In genomic region chr9:98873535-98874432, GRCh38 we compare ENCODE assay signal across 13 cellular contexts.
DNase-seq lines count a peak whose midpoint lies in the region; ATAC-seq lines count a peak whose summit lies in the region.
"Had no signal": no experiment of that assay in that cellular context is flagged by ENCODE, and none has a peak within 500 bp of the region (broad histone marks: within the 10 kb centered on the region; RNA-seq: fewer than 3 reads in every experiment).

No MANE protein-coding gene starts in this region.

- no peaks in the 10 kb centered on the region for H3K36me3 ChIP-seq in subcutaneous abdominal adipose tissue (ENCODE audit: control insufficient read depth in 5 of 5, insufficient read depth in 5 of 5, low read length in 5 of 5)

- POLR2A ChIA-PET in T-cell (lab: Charles Lee), result no interaction called here

- no peak overlapping the region for H3K4me3 Mint-ChIP-seq in T-cell
- H3K4me3 Mint-ChIP-seq: activated CD8-positive, alpha-beta memory T cell treated with anti-CD3 and anti-CD28 coated beads, Interleukin-2, amount 10 ng/mL, durations not matched to agents 7 days and 5 days; CD4-positive, alpha-beta memory T cell; immature natural killer cell; natural killer cell had no signal

- peaks cover 15 to 19% of the 10 kb centered on the region in 2 donors for H3K27me3 Mint-ChIP-seq in T-cell

- H3K27me3 ChIP-seq in subcutaneous abdominal adipose tissue (ENCODE audit: control insufficient read depth in 5 of 5, insufficient read depth in 4 of 5, low read length in 5 of 5), result no peaks in the 10 kb centered on the region

- H3K4me3 ChIP-seq in subcutaneous abdominal adipose tissue (ENCODE audit: low read depth in 1 of 5, low read length in 5 of 5), result no peak overlapping the region

- CTCF ChIA-PET in T-cell (lab: Charles Lee), result interaction anchor here in 1 of 2 donors (0.5 kb wide), 1 partner anchor 27 kb away, joined by 4 read pairs; no protein-coding TSS in a partner anchor

- H3K27ac ChIP-seq in subcutaneous abdominal adipose tissue (ENCODE audit: low read depth, low read length), result peak overlapping the region; percentile 16

- no peak overlapping the region for H3K9ac ChIP-seq in subcutaneous abdominal adipose tissue (ENCODE audit: low read length in 5 of 5)

- H3K9me3 Mint-ChIP-seq in T-cell, result peaks cover 0 to 4% (median 0%) of the 10 kb centered on the region in 3 donors
- H3K9me3 Mint-ChIP-seq: natural killer cell had no signal

- H3K27ac Mint-ChIP-seq in T-cell, result no peak overlapping the region
- H3K27ac Mint-ChIP-seq: activated CD8-positive, alpha-beta memory T cell treated with anti-CD3 and anti-CD28 coated beads, Interleukin-2, amount 10 ng/mL, durations not matched to agents 7 days and 5 days; CD4-positive, alpha-beta memory T cell; immature natural killer cell; natural killer cell had no signal

- H3K36me3 Mint-ChIP-seq in T-cell, result no peaks in the 10 kb centered on the region
- H3K36me3 Mint-ChIP-seq: activated CD8-positive, alpha-beta memory T cell treated with anti-CD3 and anti-CD28 coated beads, Interleukin-2, amount 10 ng/mL, durations not matched to agents 7 days and 5 days; CD4-positive, alpha-beta memory T cell; natural killer cell had no signal

- peaks cover 6 to 47% (median 40%) of the 10 kb centered on the region in 5 donors for H3K4me1 ChIP-seq in subcutaneous abdominal adipose tissue (ENCODE audit: control insufficient read depth in 5 of 5, insufficient read depth in 5 of 5, low read length in 5 of 5)

- ATAC-seq in HG02678 (IDR thresholded peaks at IDR 0.05; ENCODE audit: unreplicated experiment), result no peak
- ATAC-seq in T-cell (replicated peaks in 1 of 4), result no peak
- ATAC-seq: activated CD8-positive, alpha-beta memory T cell treated with anti-CD3 and anti-CD28 coated beads, Interleukin-2, amount 10 ng/mL, durations not matched to agents 7 days and 5 days; natural killer cell had no signal

- peak; percentile 39 for DNase-seq in HCEC 1CT
- DNase-seq in cerebellum (ENCODE audit: low spot score), result peak; percentile 19
- DNase-seq in hippocampal formation (lab: John Stamatoyannopoulos, UW), result peak; percentile 11 to 38
- DNase-seq in NCI-H1436 treated with DMSO at 0.1 percent for 48 hours (lab: John Stamatoyannopoulos, UW), result no peak
- DNase-seq in T-cell, result no peak
- no peak for DNase-seq in NCI-H2196 (lab: John Stamatoyannopoulos, UW; ENCODE audit: unreplicated experiment)
- DNase-seq: activated CD8-positive, alpha-beta memory T cell treated with anti-CD3 and anti-CD28 coated beads, Interleukin-2, amount 10 ng/mL, durations not matched to agents 7 days and 5 days; CD4-positive, alpha-beta memory T cell; immature natural killer cell; natural killer cell; NCI-H2081 treated with DMSO at 0.1 percent for 48 hours had no signal

- no peaks in the 10 kb centered on the region for H3K4me1 Mint-ChIP-seq in T-cell
- H3K4me1 Mint-ChIP-seq: activated CD8-positive, alpha-beta memory T cell treated with anti-CD3 and anti-CD28 coated beads, Interleukin-2, amount 10 ng/mL, durations not matched to agents 7 days and 5 days; CD4-positive, alpha-beta memory T cell; immature natural killer cell; natural killer cell had no signal

- H3K9me3 ChIP-seq in subcutaneous abdominal adipose tissue (ENCODE audit: control insufficient read depth in 5 of 5, low read length in 5 of 5), result no peaks in the 10 kb centered on the region

Comparison
In these comparisons a context has a peak if more than half of its experiments do, and no peak if none do; other contexts are left out.
1. DNase-seq: peak in HCEC 1CT (single experiment), cerebellum (single experiment) and hippocampal formation (2 of 2); none in NCI-H1436 treated with DMSO at 0.1 percent for 48 hours (single experiment), T-cell (0 of 34) and NCI-H2196 (single experiment).